ENCODE assay signal across 15 cellular contexts in genomic region chr18:41444943-41445342, GRCh38.
A peak's percentile ranks its signal among the peaks of the same experiment; 100 is the strongest.
DNase-seq lines count a peak whose midpoint lies in the region; FAIRE-seq and TF ChIP-seq lines count a peak whose summit lies in the region.
"Had no signal": no experiment of that assay in that cellular context is flagged by ENCODE, and none has a peak within 500 bp of the region (broad histone marks: within the 10 kb centered on the region; RNA-seq: fewer than 3 reads in every experiment).

No MANE protein-coding gene starts in this region.

- H3K4me1 ChIP-seq in ovary (ENCODE audit: insufficient read depth) = no peaks in the 10 kb centered on the region
- H3K4me1 ChIP-seq: A549 had no signal

- no peak for TF ChIP-seq CTCF in astrocyte of the cerebellum (IDR thresholded peaks at IDR 0.05; ENCODE audit: low read depth, low read length, missing control alignments)
- TF ChIP-seq CTCF in epithelial cell of esophagus (IDR thresholded peaks at IDR 0.05; ENCODE audit: insufficient read depth, low read depth, low read length, missing control alignments) = no peak
- no peak for TF ChIP-seq CTCF in ovary (IDR thresholded peaks at IDR 0.05)

- H3K9me3 ChIP-seq in ovary = no peaks in the 10 kb centered on the region
- H3K9me3 ChIP-seq: A549 had no signal

- intact Hi-C loops in ovary (cut with DNase I) = no loop called here

- no peak for TF ChIP-seq POLR2A in ovary (IDR thresholded peaks at IDR 0.05)

- H3K27ac ChIP-seq in ovary = no peak overlapping the region
- H3K27ac ChIP-seq: A549, GM23248, HL-60 had no signal

- H3K4me3 ChIP-seq in astrocyte of the cerebellum (ENCODE audit: low read depth, low read length) = no peak overlapping the region
- no peak overlapping the region for H3K4me3 ChIP-seq in epithelial cell of esophagus (ENCODE audit: low read length)
- H3K4me3 ChIP-seq in ovary = no peak overlapping the region
- H3K4me3 ChIP-seq: A549, GM12878, GM23248 had no signal

- H3K27me3 ChIP-seq in ovary = no peaks in the 10 kb centered on the region

- peak; percentile 70 for DNase-seq in M059J (ENCODE audit: low read depth)
- peak; percentile 31 for DNase-seq in astrocyte of the cerebellum (ENCODE audit: low read depth)
- DNase-seq in epithelial cell of esophagus (ENCODE audit: low read depth) = peak; percentile 19
- DNase-seq in AG08395 (ENCODE audit: low spot score) = no peak
- DNase-seq in ovary = no peak
- no peak for DNase-seq in GM19239 (ENCODE audit: insufficient read length, low spot score)
- DNase-seq: CD8-positive, alpha-beta T cell; COR-L47; DMS53; GM23248 had no signal

- no peak for FAIRE-seq in GM19239 (lab: Jason Lieb, UNC)
- FAIRE-seq: A549, GM12878, GM18507, H54 had no signal

- no peak for TF ChIP-seq EP300 in ovary (IDR thresholded peaks at IDR 0.05)

- in situ Hi-C loops in astrocyte of the cerebellum (cut with HindIII; ENCODE audit: low sequenced_read_pairs) = no loop called here

- no peaks in the 10 kb centered on the region for H3K36me3 ChIP-seq in ovary

- 31 to 46% (median 38%) methylated on average over 2 of the region's 2 CpGs for WGBS in ovary, 3 donors

Comparison
In these comparisons a context has a peak if more than half of its experiments do, and no peak if none do; other contexts are left out.
1. DNase-seq: peak in M059J (single experiment), astrocyte of the cerebellum (single experiment) and epithelial cell of esophagus (single experiment); none in AG08395 (single experiment), ovary (0 of 5) and GM19239 (single experiment).